9 cellular contexts compared by ENCODE assay signal in the genomic region with DNA sequence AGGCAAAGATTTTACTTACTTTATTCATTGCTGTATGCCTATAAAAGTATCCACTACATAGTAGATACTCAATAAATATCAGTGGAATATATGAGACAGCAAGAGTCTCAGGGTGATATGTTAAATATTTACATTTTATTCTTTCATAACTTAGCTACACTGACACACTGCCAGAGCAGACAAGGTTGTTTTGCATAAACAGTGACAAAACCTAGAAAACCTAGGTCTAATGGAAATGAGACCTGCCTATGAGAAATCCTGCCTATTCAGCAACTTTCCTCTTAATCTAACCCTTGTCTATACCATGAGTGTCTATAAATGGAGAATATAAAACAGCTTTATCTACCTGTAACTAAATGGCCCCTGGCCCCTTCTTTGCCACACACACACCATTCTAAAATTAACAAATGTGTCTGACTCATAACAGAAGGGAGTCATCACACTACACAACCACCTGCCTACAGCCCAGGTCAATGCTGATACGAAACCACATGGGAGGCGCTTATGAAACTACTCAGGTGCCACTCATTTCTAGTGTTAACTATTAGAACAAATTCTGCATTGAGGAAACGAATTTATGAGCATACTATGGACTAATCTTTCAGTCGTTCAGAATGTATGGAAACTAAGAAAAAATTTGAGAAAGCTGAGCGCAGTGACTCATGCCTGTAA.
DNase-seq lines count a peak whose midpoint lies in the region; ATAC-seq, FAIRE-seq and TF ChIP-seq lines count a peak whose summit lies in the region.
"Had no signal": no experiment of that assay in that cellular context is flagged by ENCODE, and none has a peak within 500 bp of the region (broad histone marks: within the 10 kb centered on the region; RNA-seq: fewer than 3 reads in every experiment).

No MANE protein-coding gene starts in this region.

- H3K27ac ChIP-seq in K562 (ENCODE audit: extremely low read depth, low read depth, low read length) = no peak overlapping the region

- no peaks in the 10 kb centered on the region for H3K9me3 ChIP-seq in K562 (replicated peaks; ENCODE audit: control insufficient read depth, insufficient read depth, low read depth, low read length)

- TF ChIP-seq POLR2A in K562 (conservative IDR thresholded peaks at IDR 0.05) = no peak

- TF ChIP-seq EP300 in K562 (IDR thresholded peaks at IDR 0.05; ENCODE audit: low read length) = no peak

- no peaks in the 10 kb centered on the region for H4K20me1 ChIP-seq in K562 (replicated peaks; ENCODE audit: control insufficient read depth, insufficient read depth, low read length)

- H3K36me3 ChIP-seq in GM06990 (ENCODE audit: control insufficient read depth, insufficient read depth, low read length) (peaks cover 5% of the 10 kb centered on the region), K562 (ENCODE audit: control insufficient read depth, insufficient read depth, low read length) (peaks cover 74% of the 10 kb centered on the region)

- no TSS peak for BruUV-seq in K562 (replicated peaks; lab: Mats Ljungman, UMichigan)

- no peaks in the 10 kb centered on the region for H3K4me1 ChIP-seq in K562 (replicated peaks in 1 of 2; ENCODE audit: control insufficient read depth in 2 of 2, insufficient read depth in 2 of 2, low read length in 2 of 2)

- H3K27me3 ChIP-seq in GM06990 (replicated peaks; ENCODE audit: control insufficient read depth, insufficient read depth, low read length) (no peaks in the 10 kb centered on the region), K562 (ENCODE audit: control insufficient read depth in 2 of 2, insufficient read depth in 2 of 2, low read length in 2 of 2) (no peaks in the 10 kb centered on the region)

- 88% methylated on average over 5 of the region's 5 CpGs for WGBS in K562 (ENCODE audit: insufficient coverage, low coverage, missing lambda C conversion rate)

- H3K4me3 ChIP-seq in GM06990 (replicated peaks; ENCODE audit: low read depth, low read length) (peak overlapping the region; percentile 27), K562 (no peak overlapping the region)

- TF ChIP-seq CTCF in GM06990 (IDR thresholded peaks at IDR 0.05; ENCODE audit: insufficient read depth, low read length, poor library complexity, severe bottlenecking) (no peak), K562 (IDR thresholded peaks at IDR 0.05 in 2 of 3, conservative IDR thresholded peaks at IDR 0.05 in 1 of 3; ENCODE audit: insufficient read depth in 2 of 3, low read depth in 1 of 3, low read length in 3 of 3) (no peak)

- peak; percentile 98 for ATAC-seq in GM19455 (IDR thresholded peaks at IDR 0.05; ENCODE audit: unreplicated experiment)
- peak; percentile 99 for ATAC-seq in HG03175 (IDR thresholded peaks at IDR 0.05; ENCODE audit: unreplicated experiment)
- ATAC-seq in K562 = no peak
- ATAC-seq in left cardiac atrium = no peak

- DNase-seq in GM06990 (ENCODE audit: extremely low read depth, insufficient read length) (peak; percentile 45), K562 (ENCODE audit: extremely low read depth in 1 of 4, low spot score in 3 of 4) (no peak), left cardiac atrium (no peak), hypothalamus (lab: John Stamatoyannopoulos, UW) (no peak), AG20443 (ENCODE audit: low spot score) (no peak), NCI-H446 treated with DMSO at 0.1 percent for 48 hours (lab: John Stamatoyannopoulos, UW) (no peak)
- DNase-seq: kidney glomerular epithelial cell had no signal

- no peak for TF ChIP-seq RAD21 in K562 (CRISPR knock-in tag; conservative IDR thresholded peaks at IDR 0.05 in 1 of 2, IDR thresholded peaks at IDR 0.05 in 1 of 2)

- intact Hi-C loops in K562 (cut with micrococcal nuclease) = no loop called here
- intact Hi-C loops in left cardiac atrium (cut with DNase I) = no loop called here

- H3K9ac ChIP-seq in K562 (ENCODE audit: insufficient read depth in 1 of 2, low read depth in 2 of 2, low read length in 2 of 2) = no peak overlapping the region

- no peaks in the 10 kb centered on the region for H3K9me1 ChIP-seq in K562 (ENCODE audit: control insufficient read depth, insufficient read depth, low read length)

- H2AFZ ChIP-seq in K562 (ENCODE audit: low read depth, low read length) = no peak overlapping the region

- H3K79me2 ChIP-seq in K562 (ENCODE audit: control insufficient read depth, insufficient read depth, low read length) = no peaks in the 10 kb centered on the region

- CTCF ChIA-PET in K562 (lab: Yijun Ruan, JAX; ENCODE audit: low intra/inter-chr PET ratio) = no interaction called here

- POLR2A ChIA-PET in K562 (lab: Yijun Ruan, JAX) = no interaction called here

- in situ Hi-C loops in K562 (cut with MboI) = no loop called here

- H3K4me2 ChIP-seq in K562 (ENCODE audit: insufficient read depth, low read length) = no peak overlapping the region

- no peak for FAIRE-seq in K562 (lab: Jason Lieb, UNC)

TF ChIP-seq in K562, 482 proteins besides CTCF, POLR2A, EP300 and RAD21 (continues in another document):
- peak; percentile 33; the same call in 1 of the 2 replicates for TF ChIP-seq MAFF (IDR thresholded peaks at IDR 0.05; ENCODE audit: low read length)
- TF ChIP-seq ZFP30 (CRISPR knock-in tag; IDR thresholded peaks at IDR 0.05; ENCODE audit: borderline replicate concordance) = no peak
- no peak for TF ChIP-seq AFF4 (CRISPR knock-in tag; IDR thresholded peaks at IDR 0.05)
- TF ChIP-seq, protein P1, sequence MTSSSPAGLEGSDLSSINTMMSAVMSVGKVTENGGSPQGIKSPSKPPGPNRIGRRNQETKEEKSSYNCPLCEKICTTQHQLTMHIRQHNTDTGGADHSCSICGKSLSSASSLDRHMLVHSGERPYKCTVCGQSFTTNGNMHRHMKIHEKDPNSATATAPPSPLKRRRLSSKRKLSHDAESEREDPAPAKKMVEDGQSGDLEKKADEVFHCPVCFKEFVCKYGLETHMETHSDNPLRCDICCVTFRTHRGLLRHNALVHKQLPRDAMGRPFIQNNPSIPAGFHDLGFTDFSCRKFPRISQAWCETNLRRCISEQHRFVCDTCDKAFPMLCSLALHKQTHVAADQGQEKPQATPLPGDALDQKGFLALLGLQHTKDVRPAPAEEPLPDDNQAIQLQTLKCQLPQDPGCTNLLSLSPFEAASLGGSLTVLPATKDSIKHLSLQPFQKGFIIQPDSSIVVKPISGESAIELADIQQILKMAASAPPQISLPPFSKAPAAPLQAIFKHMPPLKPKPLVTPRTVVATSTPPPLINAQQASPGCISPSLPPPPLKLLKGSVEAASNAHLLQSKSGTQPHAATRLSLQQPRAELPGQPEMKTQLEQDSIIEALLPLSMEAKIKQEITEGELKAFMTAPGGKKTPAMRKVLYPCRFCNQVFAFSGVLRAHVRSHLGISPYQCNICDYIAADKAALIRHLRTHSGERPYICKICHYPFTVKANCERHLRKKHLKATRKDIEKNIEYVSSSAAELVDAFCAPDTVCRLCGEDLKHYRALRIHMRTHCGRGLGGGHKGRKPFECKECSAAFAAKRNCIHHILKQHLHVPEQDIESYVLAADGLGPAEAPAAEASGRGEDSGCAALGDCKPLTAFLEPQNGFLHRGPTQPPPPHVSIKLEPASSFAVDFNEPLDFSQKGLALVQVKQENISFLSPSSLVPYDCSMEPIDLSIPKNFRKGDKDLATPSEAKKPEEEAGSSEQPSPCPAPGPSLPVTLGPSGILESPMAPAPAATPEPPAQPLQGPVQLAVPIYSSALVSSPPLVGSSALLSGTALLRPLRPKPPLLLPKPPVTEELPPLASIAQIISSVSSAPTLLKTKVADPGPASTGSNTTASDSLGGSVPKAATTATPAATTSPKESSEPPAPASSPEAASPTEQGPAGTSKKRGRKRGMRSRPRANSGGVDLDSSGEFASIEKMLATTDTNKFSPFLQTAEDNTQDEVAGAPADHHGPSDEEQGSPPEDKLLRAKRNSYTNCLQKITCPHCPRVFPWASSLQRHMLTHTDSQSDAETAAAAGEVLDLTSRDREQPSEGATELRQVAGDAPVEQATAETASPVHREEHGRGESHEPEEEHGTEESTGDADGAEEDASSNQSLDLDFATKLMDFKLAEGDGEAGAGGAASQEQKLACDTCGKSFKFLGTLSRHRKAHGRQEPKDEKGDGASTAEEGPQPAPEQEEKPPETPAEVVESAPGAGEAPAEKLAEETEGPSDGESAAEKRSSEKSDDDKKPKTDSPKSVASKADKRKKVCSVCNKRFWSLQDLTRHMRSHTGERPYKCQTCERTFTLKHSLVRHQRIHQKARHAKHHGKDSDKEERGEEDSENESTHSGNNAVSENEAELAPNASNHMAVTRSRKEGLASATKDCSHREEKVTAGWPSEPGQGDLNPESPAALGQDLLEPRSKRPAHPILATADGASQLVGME (CRISPR knock-in tag; IDR thresholded peaks at IDR 0.05) = no peak

Comparison
In these comparisons a context has a peak if more than half of its experiments do, and no peak if none do; other contexts are left out.
1. ATAC-seq: peak in GM19455 (single experiment) and HG03175 (single experiment); none in K562 (single experiment) and left cardiac atrium (0 of 2).